In the genomic region with DNA sequence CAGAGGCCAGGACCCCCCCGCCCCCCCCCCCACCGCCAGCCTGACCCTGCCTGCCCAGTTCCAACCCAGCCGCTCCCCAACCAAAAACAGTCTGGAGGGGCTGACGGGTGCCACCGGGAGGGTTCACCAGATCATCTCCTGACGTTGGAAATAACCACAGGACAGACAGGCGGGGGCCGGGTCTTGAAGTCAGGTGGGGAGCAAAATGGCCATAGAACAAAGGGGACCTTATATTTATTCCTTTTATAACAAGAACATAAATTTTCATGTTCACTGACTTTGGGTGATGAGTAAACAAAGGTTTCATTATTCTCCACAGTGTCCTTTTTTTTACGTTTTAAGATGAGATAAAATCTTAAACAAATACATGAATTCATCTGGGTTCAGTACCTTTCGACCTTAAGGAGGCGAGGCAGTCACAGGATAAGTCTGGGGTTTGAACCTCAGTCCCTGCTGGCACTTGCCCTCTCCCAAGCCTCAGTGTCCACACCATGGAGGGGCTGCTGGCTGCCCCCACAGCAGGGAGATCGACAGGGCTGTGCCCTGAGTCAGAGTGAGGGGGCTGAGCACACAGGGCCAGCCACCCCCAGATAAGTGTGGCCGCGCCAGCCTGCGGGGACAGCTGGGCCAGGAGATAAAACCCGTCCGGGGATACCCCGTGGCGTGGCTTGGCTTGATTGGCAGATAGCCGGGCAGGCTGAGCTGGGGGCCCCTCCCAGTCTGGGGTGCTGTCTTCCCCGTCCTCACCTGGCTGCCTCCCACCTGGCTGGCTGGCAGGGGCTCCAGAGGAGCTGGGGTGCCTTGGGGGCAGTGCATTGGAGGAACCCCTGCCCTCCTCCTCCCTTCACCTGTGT, we compare ENCODE assay signal across 8 cellular contexts. TPM values are rescaled to one million over a fixed set of nuclear protein-coding genes. Genes with fewer than 3 reads are reported as not detected.
DNase-seq lines count a peak whose midpoint lies in the region; ATAC-seq and TF ChIP-seq lines count a peak whose summit lies in the region.

No MANE protein-coding gene starts in this region.

- peaks cover 0 to 15% (median 9%) of the 10 kb centered on the region in 4 donors for H3K36me3 ChIP-seq in esophagus muscularis mucosa

- no peaks in the 10 kb centered on the region for H3K9me3 ChIP-seq in esophagus muscularis mucosa

- peaks cover 54% of the 10 kb centered on the region for H3K36me3 Mint-ChIP-seq in stimulated activated naive CD8-positive, alpha-beta T cell treated with anti-CD3 and anti-CD28 coated beads, Interleukin-15, Interleukin-2, amounts not matched to agents 100 ng/mL and 50 ng/mL, for 24 hours (ENCODE audit: low read depth)

- H3K4me3 ChIP-seq in esophagus muscularis mucosa, result peak overlapping the region; percentile 42 to 59 (median 42)

- H3K27me3 ChIP-seq in esophagus muscularis mucosa, result no peaks in the 10 kb centered on the region

- H3K4me1 ChIP-seq in esophagus muscularis mucosa, result peaks cover 38 to 84% (median 80%) of the 10 kb centered on the region in 4 donors

- no peak for TF ChIP-seq EP300 in esophagus muscularis mucosa (IDR thresholded peaks at IDR 0.05)

- peaks cover 83% of the 10 kb centered on the region for H3K4me1 Mint-ChIP-seq in stimulated activated naive CD8-positive, alpha-beta T cell treated with anti-CD3 and anti-CD28 coated beads, Interleukin-15, Interleukin-2, amounts not matched to agents 100 ng/mL and 50 ng/mL, for 24 hours (ENCODE audit: low read depth)

- H3K27me3 Mint-ChIP-seq in stimulated activated naive CD8-positive, alpha-beta T cell treated with anti-CD3 and anti-CD28 coated beads, Interleukin-15, Interleukin-2, amounts not matched to agents 100 ng/mL and 50 ng/mL, for 24 hours, result no peaks in the 10 kb centered on the region

- peak; percentile 13 for DNase-seq in SIG-M5 treated with dmso at 0.1 percent for 504 hours (lab: John Stamatoyannopoulos, UW; ENCODE audit: unreplicated experiment)
- DNase-seq in SIG-M5 (lab: John Stamatoyannopoulos, UW), result no peak
- peak; percentile 88 for DNase-seq in SW480 (ENCODE audit: low spot score)
- DNase-seq in esophagus muscularis mucosa (ENCODE audit: extremely low spot score), result no peak
- no peak for DNase-seq in SW 1271 (lab: John Stamatoyannopoulos, UW)
- DNase-seq in NCI-H2196 (lab: John Stamatoyannopoulos, UW; ENCODE audit: unreplicated experiment), result no peak

- intact Hi-C loops in esophagus muscularis mucosa (cut with DNase I), result loop anchor here (5.0 kb wide), 1 partner anchor 77 kb away; no protein-coding TSS in a partner anchor

- peak overlapping the region; percentile 78 to 84 (median 82) for H3K27ac ChIP-seq in esophagus muscularis mucosa (replicated peaks in 1 of 4)

- no peak for TF ChIP-seq CTCF in esophagus muscularis mucosa (IDR thresholded peaks at IDR 0.05)

- H3K9me3 Mint-ChIP-seq in stimulated activated naive CD8-positive, alpha-beta T cell treated with anti-CD3 and anti-CD28 coated beads, Interleukin-15, Interleukin-2, amounts not matched to agents 100 ng/mL and 50 ng/mL, for 24 hours, result no peaks in the 10 kb centered on the region

- no peak for ATAC-seq in HG03095 (IDR thresholded peaks at IDR 0.05; ENCODE audit: unreplicated experiment)

- TF ChIP-seq POLR2A in esophagus muscularis mucosa (IDR thresholded peaks at IDR 0.05; ENCODE audit: low read depth), result no peak

- WGBS in esophagus muscularis mucosa, result 57% methylated on average over 8 of the region's 21 CpGs

- H3K27ac Mint-ChIP-seq in stimulated activated naive CD8-positive, alpha-beta T cell treated with anti-CD3 and anti-CD28 coated beads, Interleukin-15, Interleukin-2, amounts not matched to agents 100 ng/mL and 50 ng/mL, for 24 hours, result peak overlapping the region; percentile 89

- peak overlapping the region; percentile 74 for H3K4me3 Mint-ChIP-seq in stimulated activated naive CD8-positive, alpha-beta T cell treated with anti-CD3 and anti-CD28 coated beads, Interleukin-15, Interleukin-2, amounts not matched to agents 100 ng/mL and 50 ng/mL, for 24 hours

RNA-seq across cellular contexts. Expression of a gene that starts 15.0 kb away (rescaled TPM):
- total RNA-seq in esophagus muscularis mucosa, result 10 to 100 TPM in 1 of 4 donors, 1 to 10 TPM in 3; 3.3 to 17.7 (median 4.3) TPM

Comparison
In these comparisons a context has a peak if more than half of its experiments do, and no peak if none do; other contexts are left out.
1. DNase-seq: peak in SIG-M5 treated with dmso at 0.1 percent for 504 hours (single experiment) and SW480 (single experiment); none in SIG-M5 (single experiment), esophagus muscularis mucosa (single experiment), SW 1271 (0 of 2) and NCI-H2196 (single experiment).